Comparison of ENCODE assay signal across 1 cellular context in the genomic region with DNA sequence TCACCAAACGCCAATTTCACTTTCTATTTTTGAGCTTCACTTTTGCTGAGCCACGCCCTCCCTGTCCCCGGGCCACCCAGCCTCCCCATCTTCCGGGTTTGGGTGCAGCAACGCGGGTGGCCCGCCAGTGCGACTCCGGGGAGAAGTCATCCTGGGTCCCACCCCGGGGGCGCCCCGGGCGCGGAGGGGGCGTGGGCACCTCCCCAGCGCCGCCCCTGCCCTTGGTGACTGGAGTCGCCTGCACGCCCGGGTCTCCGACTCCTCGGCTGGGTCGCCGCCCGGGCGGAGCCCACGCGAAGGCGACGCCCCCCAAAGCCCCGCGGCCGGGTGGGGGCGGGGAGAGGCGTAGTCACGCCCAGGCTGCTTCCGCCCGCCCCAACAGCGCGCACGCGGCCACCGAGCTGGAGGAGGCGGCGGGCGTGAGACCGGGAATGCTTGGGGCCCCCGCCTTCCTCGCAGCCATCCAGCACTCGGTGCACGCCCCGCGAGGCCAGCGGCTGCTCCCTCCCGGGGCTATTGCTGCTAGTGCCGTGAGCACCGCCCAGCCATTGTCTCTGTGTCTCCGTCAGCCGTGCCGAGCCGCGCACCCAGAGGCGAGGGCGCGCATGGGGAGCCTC.
A peak's percentile ranks its signal among the peaks of the same experiment; 100 is the strongest.
TF ChIP-seq lines count a peak whose summit lies in the region.

No MANE protein-coding gene starts in this region.

TF ChIP-seq in HepG2, 621 proteins besides CTCF, POLR2A, EP300 and RAD21 (continued from another document and continues in another):
- TF ChIP-seq, protein P1, sequence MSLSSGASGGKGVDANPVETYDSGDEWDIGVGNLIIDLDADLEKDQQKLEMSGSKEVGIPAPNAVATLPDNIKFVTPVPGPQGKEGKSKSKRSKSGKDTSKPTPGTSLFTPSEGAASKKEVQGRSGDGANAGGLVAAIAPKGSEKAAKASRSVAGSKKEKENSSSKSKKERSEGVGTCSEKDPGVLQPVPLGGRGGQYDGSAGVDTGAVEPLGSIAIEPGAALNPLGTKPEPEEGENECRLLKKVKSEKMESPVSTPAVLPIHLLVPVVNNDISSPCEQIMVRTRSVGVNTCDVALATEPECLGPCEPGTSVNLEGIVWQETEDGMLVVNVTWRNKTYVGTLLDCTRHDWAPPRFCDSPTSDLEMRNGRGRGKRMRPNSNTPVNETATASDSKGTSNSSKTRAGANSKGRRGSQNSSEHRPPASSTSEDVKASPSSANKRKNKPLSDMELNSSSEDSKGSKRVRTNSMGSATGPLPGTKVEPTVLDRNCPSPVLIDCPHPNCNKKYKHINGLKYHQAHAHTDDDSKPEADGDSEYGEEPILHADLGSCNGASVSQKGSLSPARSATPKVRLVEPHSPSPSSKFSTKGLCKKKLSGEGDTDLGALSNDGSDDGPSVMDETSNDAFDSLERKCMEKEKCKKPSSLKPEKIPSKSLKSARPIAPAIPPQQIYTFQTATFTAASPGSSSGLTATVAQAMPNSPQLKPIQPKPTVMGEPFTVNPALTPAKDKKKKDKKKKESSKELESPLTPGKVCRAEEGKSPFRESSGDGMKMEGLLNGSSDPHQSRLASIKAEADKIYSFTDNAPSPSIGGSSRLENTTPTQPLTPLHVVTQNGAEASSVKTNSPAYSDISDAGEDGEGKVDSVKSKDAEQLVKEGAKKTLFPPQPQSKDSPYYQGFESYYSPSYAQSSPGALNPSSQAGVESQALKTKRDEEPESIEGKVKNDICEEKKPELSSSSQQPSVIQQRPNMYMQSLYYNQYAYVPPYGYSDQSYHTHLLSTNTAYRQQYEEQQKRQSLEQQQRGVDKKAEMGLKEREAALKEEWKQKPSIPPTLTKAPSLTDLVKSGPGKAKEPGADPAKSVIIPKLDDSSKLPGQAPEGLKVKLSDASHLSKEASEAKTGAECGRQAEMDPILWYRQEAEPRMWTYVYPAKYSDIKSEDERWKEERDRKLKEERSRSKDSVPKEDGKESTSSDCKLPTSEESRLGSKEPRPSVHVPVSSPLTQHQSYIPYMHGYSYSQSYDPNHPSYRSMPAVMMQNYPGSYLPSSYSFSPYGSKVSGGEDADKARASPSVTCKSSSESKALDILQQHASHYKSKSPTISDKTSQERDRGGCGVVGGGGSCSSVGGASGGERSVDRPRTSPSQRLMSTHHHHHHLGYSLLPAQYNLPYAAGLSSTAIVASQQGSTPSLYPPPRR (CRISPR knock-in tag; IDR thresholded peaks at IDR 0.05; ENCODE audit: borderline replicate concordance), result no peak
- no peak for TF ChIP-seq SMC3 (IDR thresholded peaks at IDR 0.05; ENCODE audit: low read length)
- TF ChIP-seq POLR2G (IDR thresholded peaks at IDR 0.05; ENCODE audit: low read depth, low read length), result no peak; the same call in 1 of the 2 replicates
- no peak for TF ChIP-seq ZNF205 (CRISPR knock-in tag; IDR thresholded peaks at IDR 0.05)
- TF ChIP-seq, protein P2, sequence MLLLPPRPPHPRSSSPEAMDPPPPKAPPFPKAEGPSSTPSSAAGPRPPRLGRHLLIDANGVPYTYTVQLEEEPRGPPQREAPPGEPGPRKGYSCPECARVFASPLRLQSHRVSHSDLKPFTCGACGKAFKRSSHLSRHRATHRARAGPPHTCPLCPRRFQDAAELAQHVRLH (CRISPR knock-in tag; IDR thresholded peaks at IDR 0.05; ENCODE audit: borderline replicate concordance, low read depth), result 0 out of 2 replicates have a peak, but pooled peaks have one; percentile 10
- TF ChIP-seq, protein P3, sequence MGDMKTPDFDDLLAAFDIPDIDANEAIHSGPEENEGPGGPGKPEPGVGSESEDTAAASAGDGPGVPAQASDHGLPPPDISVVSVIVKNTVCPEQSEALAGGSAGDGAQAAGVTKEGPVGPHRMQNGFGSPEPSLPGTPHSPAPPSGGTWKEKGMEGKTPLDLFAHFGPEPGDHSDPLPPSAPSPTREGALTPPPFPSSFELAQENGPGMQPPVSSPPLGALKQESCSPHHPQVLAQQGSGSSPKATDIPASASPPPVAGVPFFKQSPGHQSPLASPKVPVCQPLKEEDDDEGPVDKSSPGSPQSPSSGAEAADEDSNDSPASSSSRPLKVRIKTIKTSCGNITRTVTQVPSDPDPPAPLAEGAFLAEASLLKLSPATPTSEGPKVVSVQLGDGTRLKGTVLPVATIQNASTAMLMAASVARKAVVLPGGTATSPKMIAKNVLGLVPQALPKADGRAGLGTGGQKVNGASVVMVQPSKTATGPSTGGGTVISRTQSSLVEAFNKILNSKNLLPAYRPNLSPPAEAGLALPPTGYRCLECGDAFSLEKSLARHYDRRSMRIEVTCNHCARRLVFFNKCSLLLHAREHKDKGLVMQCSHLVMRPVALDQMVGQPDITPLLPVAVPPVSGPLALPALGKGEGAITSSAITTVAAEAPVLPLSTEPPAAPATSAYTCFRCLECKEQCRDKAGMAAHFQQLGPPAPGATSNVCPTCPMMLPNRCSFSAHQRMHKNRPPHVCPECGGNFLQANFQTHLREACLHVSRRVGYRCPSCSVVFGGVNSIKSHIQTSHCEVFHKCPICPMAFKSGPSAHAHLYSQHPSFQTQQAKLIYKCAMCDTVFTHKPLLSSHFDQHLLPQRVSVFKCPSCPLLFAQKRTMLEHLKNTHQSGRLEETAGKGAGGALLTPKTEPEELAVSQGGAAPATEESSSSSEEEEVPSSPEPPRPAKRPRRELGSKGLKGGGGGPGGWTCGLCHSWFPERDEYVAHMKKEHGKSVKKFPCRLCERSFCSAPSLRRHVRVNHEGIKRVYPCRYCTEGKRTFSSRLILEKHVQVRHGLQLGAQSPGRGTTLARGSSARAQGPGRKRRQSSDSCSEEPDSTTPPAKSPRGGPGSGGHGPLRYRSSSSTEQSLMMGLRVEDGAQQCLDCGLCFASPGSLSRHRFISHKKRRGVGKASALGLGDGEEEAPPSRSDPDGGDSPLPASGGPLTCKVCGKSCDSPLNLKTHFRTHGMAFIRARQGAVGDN (CRISPR knock-in tag; IDR thresholded peaks at IDR 0.05), result peak; percentile 59
- no peak for TF ChIP-seq SP1 (IDR thresholded peaks at IDR 0.05)
- 0 out of 2 replicates have a peak, but pooled peaks have one; percentile 21 for TF ChIP-seq SP1 (CRISPR knock-in tag; IDR thresholded peaks at IDR 0.05)
- TF ChIP-seq ERF (CRISPR knock-in tag; IDR thresholded peaks at IDR 0.05), result 0 out of 2 replicates have a peak, but pooled peaks have one; percentile 29
- TF ChIP-seq ZNF451 (CRISPR knock-in tag; IDR thresholded peaks at IDR 0.05), result 0 out of 2 replicates have a peak, but pooled peaks have one; percentile 46
- TF ChIP-seq, protein P4, sequence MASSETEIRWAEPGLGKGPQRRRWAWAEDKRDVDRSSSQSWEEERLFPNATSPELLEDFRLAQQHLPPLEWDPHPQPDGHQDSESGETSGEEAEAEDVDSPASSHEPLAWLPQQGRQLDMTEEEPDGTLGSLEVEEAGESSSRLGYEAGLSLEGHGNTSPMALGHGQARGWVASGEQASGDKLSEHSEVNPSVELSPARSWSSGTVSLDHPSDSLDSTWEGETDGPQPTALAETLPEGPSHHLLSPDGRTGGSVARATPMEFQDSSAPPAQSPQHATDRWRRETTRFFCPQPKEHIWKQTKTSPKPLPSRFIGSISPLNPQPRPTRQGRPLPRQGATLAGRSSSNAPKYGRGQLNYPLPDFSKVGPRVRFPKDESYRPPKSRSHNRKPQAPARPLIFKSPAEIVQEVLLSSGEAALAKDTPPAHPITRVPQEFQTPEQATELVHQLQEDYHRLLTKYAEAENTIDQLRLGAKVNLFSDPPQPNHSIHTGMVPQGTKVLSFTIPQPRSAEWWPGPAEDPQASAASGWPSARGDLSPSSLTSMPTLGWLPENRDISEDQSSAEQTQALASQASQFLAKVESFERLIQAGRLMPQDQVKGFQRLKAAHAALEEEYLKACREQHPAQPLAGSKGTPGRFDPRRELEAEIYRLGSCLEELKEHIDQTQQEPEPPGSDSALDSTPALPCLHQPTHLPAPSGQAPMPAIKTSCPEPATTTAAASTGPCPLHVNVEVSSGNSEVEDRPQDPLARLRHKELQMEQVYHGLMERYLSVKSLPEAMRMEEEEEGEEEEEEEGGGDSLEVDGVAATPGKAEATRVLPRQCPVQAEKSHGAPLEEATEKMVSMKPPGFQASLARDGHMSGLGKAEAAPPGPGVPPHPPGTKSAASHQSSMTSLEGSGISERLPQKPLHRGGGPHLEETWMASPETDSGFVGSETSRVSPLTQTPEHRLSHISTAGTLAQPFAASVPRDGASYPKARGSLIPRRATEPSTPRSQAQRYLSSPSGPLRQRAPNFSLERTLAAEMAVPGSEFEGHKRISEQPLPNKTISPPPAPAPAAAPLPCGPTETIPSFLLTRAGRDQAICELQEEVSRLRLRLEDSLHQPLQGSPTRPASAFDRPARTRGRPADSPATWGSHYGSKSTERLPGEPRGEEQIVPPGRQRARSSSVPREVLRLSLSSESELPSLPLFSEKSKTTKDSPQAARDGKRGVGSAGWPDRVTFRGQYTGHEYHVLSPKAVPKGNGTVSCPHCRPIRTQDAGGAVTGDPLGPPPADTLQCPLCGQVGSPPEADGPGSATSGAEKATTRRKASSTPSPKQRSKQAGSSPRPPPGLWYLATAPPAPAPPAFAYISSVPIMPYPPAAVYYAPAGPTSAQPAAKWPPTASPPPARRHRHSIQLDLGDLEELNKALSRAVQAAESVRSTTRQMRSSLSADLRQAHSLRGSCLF (CRISPR knock-in tag; IDR thresholded peaks at IDR 0.05; ENCODE audit: borderline replicate concordance), result no peak
- no peak for TF ChIP-seq SP2 (CRISPR knock-in tag; IDR thresholded peaks at IDR 0.05)
- TF ChIP-seq CHD4 (IDR thresholded peaks at IDR 0.05; ENCODE audit: borderline replicate concordance, low read length), result no peak
- no peak for TF ChIP-seq ZNF7 (CRISPR knock-in tag; IDR thresholded peaks at IDR 0.05)
- peak; percentile 36 for TF ChIP-seq AGO2 (optimal IDR thresholded peaks at IDR 0.05; ENCODE audit: low read depth, low read length)
- no peak for TF ChIP-seq STAT5B (CRISPR knock-in tag; IDR thresholded peaks at IDR 0.05)
- no peak for TF ChIP-seq HNF4A (CRISPR knock-in tag; IDR thresholded peaks at IDR 0.05)
- TF ChIP-seq, protein P5, sequence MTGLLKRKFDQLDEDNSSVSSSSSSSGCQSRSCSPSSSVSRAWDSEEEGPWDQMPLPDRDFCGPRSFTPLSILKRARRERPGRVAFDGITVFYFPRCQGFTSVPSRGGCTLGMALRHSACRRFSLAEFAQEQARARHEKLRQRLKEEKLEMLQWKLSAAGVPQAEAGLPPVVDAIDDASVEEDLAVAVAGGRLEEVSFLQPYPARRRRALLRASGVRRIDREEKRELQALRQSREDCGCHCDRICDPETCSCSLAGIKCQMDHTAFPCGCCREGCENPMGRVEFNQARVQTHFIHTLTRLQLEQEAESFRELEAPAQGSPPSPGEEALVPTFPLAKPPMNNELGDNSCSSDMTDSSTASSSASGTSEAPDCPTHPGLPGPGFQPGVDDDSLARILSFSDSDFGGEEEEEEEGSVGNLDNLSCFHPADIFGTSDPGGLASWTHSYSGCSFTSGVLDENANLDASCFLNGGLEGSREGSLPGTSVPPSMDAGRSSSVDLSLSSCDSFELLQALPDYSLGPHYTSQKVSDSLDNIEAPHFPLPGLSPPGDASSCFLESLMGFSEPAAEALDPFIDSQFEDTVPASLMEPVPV (CRISPR knock-in tag; IDR thresholded peaks at IDR 0.05), result 0 out of 2 replicates have a peak, but pooled peaks have one; percentile 38
- TF ChIP-seq SAFB2 (CRISPR knock-in tag; IDR thresholded peaks at IDR 0.05; ENCODE audit: borderline replicate concordance, low read depth), result no peak
- TF ChIP-seq ZNF552 (CRISPR knock-in tag; IDR thresholded peaks at IDR 0.05; ENCODE audit: borderline replicate concordance), result no peak
- TF ChIP-seq RORA (CRISPR knock-in tag; IDR thresholded peaks at IDR 0.05), result no peak
- TF ChIP-seq, protein P6, sequence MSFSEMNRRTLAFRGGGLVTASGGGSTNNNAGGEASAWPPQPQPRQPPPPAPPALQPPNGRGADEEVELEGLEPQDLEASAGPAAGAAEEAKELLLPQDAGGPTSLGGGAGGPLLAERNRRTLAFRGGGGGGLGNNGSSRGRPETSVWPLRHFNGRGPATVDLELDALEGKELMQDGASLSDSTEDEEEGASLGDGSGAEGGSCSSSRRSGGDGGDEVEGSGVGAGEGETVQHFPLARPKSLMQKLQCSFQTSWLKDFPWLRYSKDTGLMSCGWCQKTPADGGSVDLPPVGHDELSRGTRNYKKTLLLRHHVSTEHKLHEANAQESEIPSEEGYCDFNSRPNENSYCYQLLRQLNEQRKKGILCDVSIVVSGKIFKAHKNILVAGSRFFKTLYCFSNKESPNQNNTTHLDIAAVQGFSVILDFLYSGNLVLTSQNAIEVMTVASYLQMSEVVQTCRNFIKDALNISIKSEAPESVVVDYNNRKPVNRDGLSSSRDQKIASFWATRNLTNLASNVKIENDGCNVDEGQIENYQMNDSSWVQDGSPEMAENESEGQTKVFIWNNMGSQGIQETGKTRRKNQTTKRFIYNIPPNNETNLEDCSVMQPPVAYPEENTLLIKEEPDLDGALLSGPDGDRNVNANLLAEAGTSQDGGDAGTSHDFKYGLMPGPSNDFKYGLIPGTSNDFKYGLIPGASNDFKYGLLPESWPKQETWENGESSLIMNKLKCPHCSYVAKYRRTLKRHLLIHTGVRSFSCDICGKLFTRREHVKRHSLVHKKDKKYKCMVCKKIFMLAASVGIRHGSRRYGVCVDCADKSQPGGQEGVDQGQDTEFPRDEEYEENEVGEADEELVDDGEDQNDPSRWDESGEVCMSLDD (CRISPR knock-in tag; IDR thresholded peaks at IDR 0.05; ENCODE audit: borderline replicate concordance), result 0 out of 2 replicates have a peak, but pooled peaks have one; percentile 20
- no peak for TF ChIP-seq ZKSCAN8 (CRISPR knock-in tag; IDR thresholded peaks at IDR 0.05; ENCODE audit: borderline replicate concordance)
- no peak for TF ChIP-seq TOPORS (CRISPR knock-in tag; IDR thresholded peaks at IDR 0.05)
- peak; percentile 46; the same call in 1 of the 2 replicates for TF ChIP-seq ZFX (CRISPR knock-in tag; IDR thresholded peaks at IDR 0.05; ENCODE audit: low read depth)
- TF ChIP-seq DNMT3B (CRISPR knock-in tag; conservative IDR thresholded peaks at IDR 0.05), result no peak
- no peak for TF ChIP-seq ZNF652 (CRISPR knock-in tag; IDR thresholded peaks at IDR 0.05; ENCODE audit: borderline replicate concordance, low read depth)
- no peak for TF ChIP-seq RFXANK (CRISPR knock-in tag; IDR thresholded peaks at IDR 0.05)
- TF ChIP-seq YY1 (IDR thresholded peaks at IDR 0.05; ENCODE audit: insufficient read depth, insufficient replicate concordance, low read depth, low read length), result peak; percentile 8
- TF ChIP-seq ZNF781 (CRISPR knock-in tag; IDR thresholded peaks at IDR 0.05; ENCODE audit: borderline replicate concordance, not compliant biosample characterization), result no peak
- no peak for TF ChIP-seq ZFP62 (CRISPR knock-in tag; IDR thresholded peaks at IDR 0.05)
- no peak for TF ChIP-seq BCL6 (CRISPR knock-in tag; IDR thresholded peaks at IDR 0.05)
- TF ChIP-seq SALL2 (CRISPR knock-in tag; IDR thresholded peaks at IDR 0.05), result 0 out of 2 replicates have a peak, but pooled peaks have one; percentile 33
- TF ChIP-seq, protein P7, sequence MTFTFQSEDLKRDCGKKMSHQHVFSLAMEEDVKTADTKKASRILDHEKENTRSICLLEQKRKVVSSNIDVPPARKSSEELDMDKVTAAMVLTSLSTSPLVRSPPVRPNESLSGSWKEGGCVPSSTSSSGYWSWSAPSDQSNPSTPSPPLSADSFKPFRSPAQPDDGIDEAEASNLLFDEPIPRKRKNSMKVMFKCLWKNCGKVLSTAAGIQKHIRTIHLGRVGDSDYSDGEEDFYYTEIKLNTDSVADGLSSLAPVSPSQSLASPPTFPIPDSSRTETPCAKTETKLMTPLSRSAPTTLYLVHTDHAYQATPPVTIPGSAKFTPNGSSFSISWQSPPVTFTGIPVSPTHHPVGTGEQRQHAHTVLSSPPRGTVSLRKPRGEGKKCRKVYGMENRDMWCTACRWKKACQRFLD (CRISPR knock-in tag; IDR thresholded peaks at IDR 0.05; ENCODE audit: borderline replicate concordance), result no peak
- no peak for TF ChIP-seq ZNF879 (CRISPR knock-in tag; IDR thresholded peaks at IDR 0.05)
- peak; percentile 31 for TF ChIP-seq SALL1 (CRISPR knock-in tag; IDR thresholded peaks at IDR 0.05)
